In the genomic region with DNA sequence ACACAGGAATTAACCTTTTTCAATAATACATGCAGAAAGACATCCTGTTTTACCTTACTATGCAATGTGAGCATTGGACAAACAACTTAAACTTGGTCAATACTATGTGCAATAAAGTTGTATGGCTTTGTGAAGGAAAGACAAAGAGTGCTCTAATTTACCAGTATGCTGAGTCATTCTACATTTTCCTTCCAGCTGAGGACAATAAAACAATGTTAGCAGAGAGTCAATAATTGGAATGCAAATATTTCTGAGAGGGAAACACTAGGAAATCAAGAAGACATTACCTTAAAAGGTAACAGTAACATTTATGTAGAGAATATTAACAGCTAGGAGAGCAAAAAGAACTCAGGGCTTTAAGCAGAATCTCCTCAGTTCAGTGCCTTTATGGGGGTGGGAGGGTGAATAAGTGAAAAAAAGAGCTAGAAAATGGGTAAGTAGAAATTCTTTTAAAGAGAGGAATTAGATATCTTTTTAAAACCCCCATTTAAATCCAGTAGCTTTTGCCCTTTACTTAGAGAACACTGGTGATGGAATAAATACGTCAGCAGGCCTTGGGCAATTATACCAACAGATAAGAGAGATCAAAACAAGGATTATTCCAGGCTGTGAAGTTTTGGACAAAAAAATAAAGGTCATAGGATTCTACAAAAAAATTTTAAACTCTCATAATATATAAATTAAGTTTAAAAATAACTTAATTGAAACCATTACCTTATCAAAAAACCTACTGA, we compare ENCODE assay signal across 11 cellular contexts. TPM values are rescaled to one million over a fixed set of nuclear protein-coding genes. Genes with fewer than 3 reads are reported as not detected.
A peak's percentile ranks its signal among the peaks of the same experiment; 100 is the strongest.
DNase-seq lines count a peak whose midpoint lies in the region; ATAC-seq and TF ChIP-seq lines count a peak whose summit lies in the region.
"Had no signal": no experiment of that assay in that cellular context is flagged by ENCODE, and none has a peak within 500 bp of the region (broad histone marks: within the 10 kb centered on the region; RNA-seq: fewer than 3 reads in every experiment).

No MANE protein-coding gene starts in this region.

- no peak overlapping the region for H2BK15ac ChIP-seq in mesendoderm (replicated peaks; ENCODE audit: low read depth)

- no peak for ATAC-seq in HG03469 (IDR thresholded peaks at IDR 0.05; ENCODE audit: unreplicated experiment)
- no peak for ATAC-seq in activated CD8-positive, alpha-beta memory T cell treated with anti-CD3 and anti-CD28 coated beads, Interleukin-2, amount 10 ng/mL, durations not matched to agents 7 days and 5 days

- no peak overlapping the region for H3K4ac ChIP-seq in mesendoderm (ENCODE audit: low read depth, low read length)

- H3K56ac ChIP-seq in mesendoderm (ENCODE audit: low read length) = no peak overlapping the region

- no peak overlapping the region for H2BK120ac ChIP-seq in mesendoderm (ENCODE audit: low read depth, low read length)

- no peaks in the 10 kb centered on the region for H3K36me3 ChIP-seq in mesendoderm (ENCODE audit: control insufficient read depth, insufficient read depth, low read length)
- H3K36me3 ChIP-seq: neural progenitor cell had no signal

- H3K9ac ChIP-seq in mesendoderm (ENCODE audit: low read length) = no peak overlapping the region
- H3K9ac ChIP-seq: neural progenitor cell had no signal

- no peaks in the 10 kb centered on the region for H3K4me1 ChIP-seq in mesendoderm (ENCODE audit: control insufficient read depth, low read depth, low read length)
- H3K4me1 ChIP-seq: neural progenitor cell had no signal

- H3K27ac Mint-ChIP-seq in brain = peak overlapping the region in 4 of 5 experiments; percentile 14 to 67 (median 26)
- H3K27ac Mint-ChIP-seq in activated CD8-positive, alpha-beta memory T cell treated with anti-CD3 and anti-CD28 coated beads, Interleukin-2, amount 10 ng/mL, durations not matched to agents 7 days and 5 days = no peak overlapping the region
- H3K27ac Mint-ChIP-seq: dendritic cell treated with granulocyte-macrophage colony-stimulating factor and Interleukin-4, amounts not matched to agents 40 ng/mL and 50 ng/mL, for 4 days; neural progenitor cell had no signal

- H3K4me3 ChIP-seq in mesendoderm (ENCODE audit: low read length) = no peak overlapping the region
- H3K4me3 ChIP-seq: neural progenitor cell had no signal

- no peak for TF ChIP-seq CTCF in brain (conservative IDR thresholded peaks at IDR 0.05)

- no peak overlapping the region for H3K27ac ChIP-seq in mesendoderm (ENCODE audit: low read depth, low read length)
- H3K27ac ChIP-seq: neural progenitor cell had no signal

- DNase-seq in COLO829 (ENCODE audit: low spot score) (peak; percentile 25), LoVo (ENCODE audit: low spot score) (peak; percentile 66), medulla oblongata (ENCODE audit: extremely low spot score) (peak; percentile 52), mesendoderm (no peak)
- no peak for DNase-seq in activated CD8-positive, alpha-beta memory T cell treated with anti-CD3 and anti-CD28 coated beads, Interleukin-2, amount 10 ng/mL, durations not matched to agents 7 days and 5 days
- no peak for DNase-seq in activated CD4-positive, alpha-beta T cell treated with anti-CD3 and anti-CD28 coated beads for 1 hour
- DNase-seq: activated CD4-positive, alpha-beta T cell treated with anti-CD3 and anti-CD28 coated beads for 4 hours had no signal

- no peaks in the 10 kb centered on the region for H3K9me3 Mint-ChIP-seq in brain
- H3K9me3 Mint-ChIP-seq in activated CD8-positive, alpha-beta memory T cell treated with anti-CD3 and anti-CD28 coated beads, Interleukin-2, amount 10 ng/mL, durations not matched to agents 7 days and 5 days (ENCODE audit: low read depth) = no peaks in the 10 kb centered on the region
- H3K9me3 Mint-ChIP-seq: dendritic cell treated with granulocyte-macrophage colony-stimulating factor and Interleukin-4, amounts not matched to agents 40 ng/mL and 50 ng/mL, for 4 days; neural progenitor cell had no signal

- no peaks in the 10 kb centered on the region for H3K79me1 ChIP-seq in mesendoderm (ENCODE audit: low read length)

- H3K4me2 ChIP-seq in mesendoderm (ENCODE audit: low read length) = no peak overlapping the region
- H3K4me2 ChIP-seq: neural progenitor cell had no signal

- H3K23ac ChIP-seq in mesendoderm (ENCODE audit: low read length) = no peak overlapping the region

- peaks cover 26% of the 10 kb centered on the region for H3K4me1 Mint-ChIP-seq in brain
- H3K4me1 Mint-ChIP-seq in activated CD8-positive, alpha-beta memory T cell treated with anti-CD3 and anti-CD28 coated beads, Interleukin-2, amount 10 ng/mL, durations not matched to agents 7 days and 5 days = no peaks in the 10 kb centered on the region

- H3K79me2 ChIP-seq in mesendoderm (ENCODE audit: control insufficient read depth, insufficient read depth, low read length) = no peaks in the 10 kb centered on the region

- H3K27me3 Mint-ChIP-seq in brain = no peaks in the 10 kb centered on the region
- H3K27me3 Mint-ChIP-seq in activated CD8-positive, alpha-beta memory T cell treated with anti-CD3 and anti-CD28 coated beads, Interleukin-2, amount 10 ng/mL, durations not matched to agents 7 days and 5 days = no peaks in the 10 kb centered on the region
- H3K27me3 Mint-ChIP-seq: dendritic cell treated with granulocyte-macrophage colony-stimulating factor and Interleukin-4, amounts not matched to agents 40 ng/mL and 50 ng/mL, for 4 days had no signal

- H3K4me3 Mint-ChIP-seq in brain = no peak overlapping the region
- H3K4me3 Mint-ChIP-seq in activated CD8-positive, alpha-beta memory T cell treated with anti-CD3 and anti-CD28 coated beads, Interleukin-2, amount 10 ng/mL, durations not matched to agents 7 days and 5 days = no peak overlapping the region
- H3K4me3 Mint-ChIP-seq: dendritic cell treated with granulocyte-macrophage colony-stimulating factor and Interleukin-4, amounts not matched to agents 40 ng/mL and 50 ng/mL, for 4 days; neural progenitor cell had no signal

- no peak overlapping the region for H2BK5ac ChIP-seq in mesendoderm (ENCODE audit: low read length)

- H2AK5ac ChIP-seq in mesendoderm (ENCODE audit: low read length) = no peak overlapping the region

- H4K8ac ChIP-seq in mesendoderm (ENCODE audit: low read depth, low read length) = no peak overlapping the region

- CTCF ChIA-PET in activated CD8-positive, alpha-beta memory T cell treated with anti-CD3 and anti-CD28 coated beads, Interleukin-2, amount 10 ng/mL, durations not matched to agents 7 days and 5 days (lab: Charles Lee) = interaction anchor here (1.1 kb wide), 1 partner anchor 102 kb away, joined by 3 read pairs; no protein-coding TSS in a partner anchor

- no peak overlapping the region for H3K18ac ChIP-seq in mesendoderm (ENCODE audit: low read length)

- no CpG with 5 or more reads among the region's 1 CpG for WGBS in mesendoderm (ENCODE audit: extremely low coverage, insufficient coverage, low lambda C conversion rate)

- no peak overlapping the region for H4K5ac ChIP-seq in mesendoderm (ENCODE audit: low read length)

- no peaks in the 10 kb centered on the region for H3K27me3 ChIP-seq in mesendoderm (ENCODE audit: insufficient read depth, low read length, poor library complexity)
- H3K27me3 ChIP-seq: neural progenitor cell had no signal

- H3K36me3 Mint-ChIP-seq in brain = peaks cover 3% of the 10 kb centered on the region
- H3K36me3 Mint-ChIP-seq in activated CD8-positive, alpha-beta memory T cell treated with anti-CD3 and anti-CD28 coated beads, Interleukin-2, amount 10 ng/mL, durations not matched to agents 7 days and 5 days = peaks cover 10% of the 10 kb centered on the region

RNA-seq across cellular contexts. Expression of gene HGD, which starts 11.6 kb away (rescaled TPM):
- polyA plus RNA-seq in brain (ENCODE audit: insufficient read depth, low read depth, low replicate concordance) = not detected
- under 1 TPM; 0.23 to 0.49 TPM for total RNA-seq in activated CD8-positive, alpha-beta memory T cell treated with anti-CD3 and anti-CD28 coated beads, Interleukin-2, amount 10 ng/mL, durations not matched to agents 7 days and 5 days
- polyA plus RNA-seq in mesendoderm (2013, experiment 1 of 2) = not detected
- polyA plus RNA-seq in mesendoderm (2013, experiment 2 of 2) = not detected

RNA-seq across cellular contexts. Expression of gene RABL3, which starts 48.7 kb away (rescaled TPM):
- 7.0 TPM for polyA plus RNA-seq in brain (ENCODE audit: insufficient read depth, low read depth, low replicate concordance)
- 10 to 100 TPM; 18.8 to 21.0 TPM for total RNA-seq in activated CD8-positive, alpha-beta memory T cell treated with anti-CD3 and anti-CD28 coated beads, Interleukin-2, amount 10 ng/mL, durations not matched to agents 7 days and 5 days
- polyA plus RNA-seq in mesendoderm (2013, experiment 1 of 2) = 13.0 TPM
- 13.8 TPM for polyA plus RNA-seq in mesendoderm (2013, experiment 2 of 2)

RNA-seq across cellular contexts. Expression of gene GTF2E1, which starts 48.9 kb away (rescaled TPM):
- polyA plus RNA-seq in brain (ENCODE audit: insufficient read depth, low read depth, low replicate concordance) = 4.9 TPM
- 10 to 100 TPM; 25.4 to 32.6 TPM for total RNA-seq in activated CD8-positive, alpha-beta memory T cell treated with anti-CD3 and anti-CD28 coated beads, Interleukin-2, amount 10 ng/mL, durations not matched to agents 7 days and 5 days
- 52.6 TPM for polyA plus RNA-seq in mesendoderm (2013, experiment 1 of 2)
- polyA plus RNA-seq in mesendoderm (2013, experiment 2 of 2) = 50.0 TPM

Comparison
In these comparisons a context has a peak if more than half of its experiments do, and no peak if none do; other contexts are left out.
1. DNase-seq: peak in COLO829 (single experiment), LoVo (single experiment) and medulla oblongata (single experiment); none in activated CD8-positive, alpha-beta memory T cell treated with anti-CD3 and anti-CD28 coated beads, Interleukin-2, amount 10 ng/mL, durations not matched to agents 7 days and 5 days (single experiment), activated CD4-positive, alpha-beta T cell treated with anti-CD3 and anti-CD28 coated beads for 1 hour (single experiment) and mesendoderm (single experiment).